Comparison of ENCODE assay signal across 17 cellular contexts in genomic region chr11:116697011-116697410, GRCh38.
DNase-seq lines count a peak whose midpoint lies in the region; ATAC-seq, FAIRE-seq and TF ChIP-seq lines count a peak whose summit lies in the region.
"Had no signal": no experiment of that assay in that cellular context is flagged by ENCODE, and none has a peak within 500 bp of the region (broad histone marks: within the 10 kb centered on the region; RNA-seq: fewer than 3 reads in every experiment).

No MANE protein-coding gene starts in this region.

- ATAC-seq in HepG2 = no peak
- ATAC-seq: right cardiac atrium; stimulated activated naive CD8-positive, alpha-beta T cell treated with anti-CD3 and anti-CD28 coated beads, Interleukin-15, amount 100 ng/mL, for 72 hours had no signal

- no TSS peak for BruUV-seq in HepG2 (replicated peaks; lab: Mats Ljungman, UMichigan)

- H3K27me3 Mint-ChIP-seq in activated CD4-positive, alpha-beta memory T cell treated with anti-CD3 and anti-CD28 coated beads, Interleukin-2, amount 10 ng/mL, durations not matched to agents 7 days and 5 days = peaks cover 7% of the 10 kb centered on the region
- H3K27me3 Mint-ChIP-seq: stimulated activated naive CD8-positive, alpha-beta T cell treated with anti-CD3 and anti-CD28 coated beads, Interleukin-15, amount 100 ng/mL, for 72 hours had no signal

- intact Hi-C loops in esophagus muscularis mucosa (cut with DNase I) = loop anchor here (10.0 kb wide), 1 partner anchor 242 kb away; no protein-coding TSS in a partner anchor
- intact Hi-C loops in spleen (cut with DNase I; ENCODE audit: low total_unique reads) = loop anchor here (10.0 kb wide), 1 partner anchor 1362 kb away; no protein-coding TSS in a partner anchor
- intact Hi-C loops in HepG2 (cut with micrococcal nuclease; ENCODE audit: unreplicated experiment) = no loop called here

- peak; percentile 36 for DNase-seq in activated CD8-positive, alpha-beta memory T cell treated with anti-CD3 and anti-CD28 coated beads, Interleukin-2, amount 50 U/mL, for 48 hours
- no peak for DNase-seq in activated CD8-positive, alpha-beta memory T cell treated with anti-CD3 and anti-CD28 coated beads, Interleukin-2, amount 50 U/mL, for 4 hours
- peak; percentile 7 for DNase-seq in activated CD4-positive, alpha-beta memory T cell treated with anti-CD3 and anti-CD28 coated beads, Interleukin-2, amount 10 ng/mL, durations not matched to agents 7 days and 5 days
- DNase-seq in esophagus muscularis mucosa (ENCODE audit: extremely low spot score) (peak; percentile 72), spleen (peak; percentile 6), HepG2 (ENCODE audit: low spot score) (no peak), NCI-H128 (lab: John Stamatoyannopoulos, UW; ENCODE audit: unreplicated experiment) (no peak)
- DNase-seq in stimulated activated naive CD4-positive, alpha-beta T cell treated with Interleukin-2 at 50 U/mL for 16 hours (lab: John Stamatoyannopoulos, UW) = no peak
- DNase-seq: ACHN; activated CD4-positive, alpha-beta T cell treated with anti-CD3 and anti-CD28 coated beads, Interleukin-2, amount 50 U/mL, for 4 hours; hippocampal formation; NCI-H2171; right cardiac atrium; stimulated activated naive CD8-positive, alpha-beta T cell treated with anti-CD3 and anti-CD28 coated beads, Interleukin-15, amount 100 ng/mL, for 72 hours had no signal

- no peak for TF ChIP-seq RAD21 in HepG2 (CRISPR knock-in tag; IDR thresholded peaks at IDR 0.05)

- H3K36me3 ChIP-seq in esophagus muscularis mucosa (no peaks in the 10 kb centered on the region), spleen (no peaks in the 10 kb centered on the region), HepG2 (replicated peaks in 1 of 2; ENCODE audit: control insufficient read depth in 1 of 2, insufficient read depth in 2 of 2, low read length in 2 of 2) (no peaks in the 10 kb centered on the region)
- H3K36me3 ChIP-seq: breast epithelium had no signal

- in situ Hi-C loops in HepG2 (cut with HindIII; ENCODE audit: extremely low pct_ligation_motif_present, low pct_unique_long_range_greater_than_20kb) = no loop called here

- H3K79me2 ChIP-seq in HepG2 (ENCODE audit: insufficient read depth, low read length) = no peaks in the 10 kb centered on the region

- 90% methylated on average over 4 of the region's 4 CpGs for WGBS in esophagus muscularis mucosa
- 70 to 89% (median 79%) methylated on average over 4 of the region's 4 CpGs for WGBS in spleen, 5 donors
- WGBS in HepG2 (ENCODE audit: low lambda C conversion rate) = 7% methylated on average over 4 of the region's 4 CpGs

- no peak overlapping the region for H3K4me2 ChIP-seq in HepG2 (ENCODE audit: low read depth, low read length)

- no peak for TF ChIP-seq POLR2A in esophagus muscularis mucosa (IDR thresholded peaks at IDR 0.05; ENCODE audit: low read depth)
- no peak for TF ChIP-seq POLR2A in spleen (IDR thresholded peaks at IDR 0.05)
- no peak for TF ChIP-seq POLR2A in HepG2 (IDR thresholded peaks at IDR 0.05; ENCODE audit: insufficient read depth in 1 of 2, low read depth in 2 of 2, low read length in 2 of 2)

- no peaks in the 10 kb centered on the region for H3K9me3 Mint-ChIP-seq in activated CD4-positive, alpha-beta memory T cell treated with anti-CD3 and anti-CD28 coated beads, Interleukin-2, amount 10 ng/mL, durations not matched to agents 7 days and 5 days
- H3K9me3 Mint-ChIP-seq: stimulated activated naive CD8-positive, alpha-beta T cell treated with anti-CD3 and anti-CD28 coated beads, Interleukin-15, amount 100 ng/mL, for 72 hours; type B pancreatic cell had no signal

- H3K9me3 ChIP-seq in esophagus muscularis mucosa (no peaks in the 10 kb centered on the region), spleen (no peaks in the 10 kb centered on the region), HepG2 (ENCODE audit: low read length) (no peaks in the 10 kb centered on the region)
- H3K9me3 ChIP-seq: breast epithelium had no signal

- peaks cover 0 to 26% (median 0%) of the 10 kb centered on the region in 4 donors for H3K27me3 ChIP-seq in esophagus muscularis mucosa
- peaks cover 0 to 38% (median 0%) of the 10 kb centered on the region in 7 donors for H3K27me3 ChIP-seq in spleen (replicated peaks in 1 of 7)
- H3K27me3 ChIP-seq in HepG2 (ENCODE audit: control insufficient read depth in 1 of 2, insufficient read depth in 2 of 2, low read length in 2 of 2) = peaks cover 3 to 59% of the 10 kb centered on the region in 2 experiments; a peak in 3 of 5 replicates

- no peak for FAIRE-seq in HepG2 (lab: Jason Lieb, UNC)

- no peaks in the 10 kb centered on the region for H3K36me3 Mint-ChIP-seq in activated CD4-positive, alpha-beta memory T cell treated with anti-CD3 and anti-CD28 coated beads, Interleukin-2, amount 10 ng/mL, durations not matched to agents 7 days and 5 days (ENCODE audit: low read depth)
- H3K36me3 Mint-ChIP-seq: type B pancreatic cell had no signal

- TF ChIP-seq CTCF in esophagus muscularis mucosa (IDR thresholded peaks at IDR 0.05) = no peak
- TF ChIP-seq CTCF in spleen (IDR thresholded peaks at IDR 0.05 in 8 of 11, conservative IDR thresholded peaks at IDR 0.05 in 3 of 11) = no peak
- no peak for TF ChIP-seq CTCF in HepG2 (CRISPR knock-in tag; IDR thresholded peaks at IDR 0.05)

- H3K27ac ChIP-seq in esophagus muscularis mucosa (replicated peaks in 1 of 4) (no peak overlapping the region), spleen (no peak overlapping the region), HepG2 (ENCODE audit: extremely low read length, insufficient read depth, low read length) (no peak overlapping the region)
- H3K27ac ChIP-seq: breast epithelium, C4-2B had no signal

- H3K4me3 ChIP-seq in esophagus muscularis mucosa = no peak overlapping the region
- no peak overlapping the region for H3K4me3 ChIP-seq in spleen
- H3K4me3 ChIP-seq in HepG2 (replicated peaks in 1 of 3; ENCODE audit: insufficient read depth in 1 of 3, low read depth in 2 of 3, low read length in 3 of 3) = no peak overlapping the region
- H3K4me3 ChIP-seq: breast epithelium had no signal

- no peaks in the 10 kb centered on the region for H4K20me1 ChIP-seq in HepG2 (ENCODE audit: insufficient read depth, low read length)

- POLR2A ChIA-PET in activated CD4-positive, alpha-beta memory T cell treated with anti-CD3 and anti-CD28 coated beads, Interleukin-2, amount 10 ng/mL, durations not matched to agents 7 days and 5 days (lab: Charles Lee) = no interaction called here
- POLR2A ChIA-PET in HepG2 (lab: Yijun Ruan, JAX) = no interaction called here

- no peak overlapping the region for H3K4me3 Mint-ChIP-seq in activated CD4-positive, alpha-beta memory T cell treated with anti-CD3 and anti-CD28 coated beads, Interleukin-2, amount 10 ng/mL, durations not matched to agents 7 days and 5 days
- H3K4me3 Mint-ChIP-seq: stimulated activated naive CD8-positive, alpha-beta T cell treated with anti-CD3 and anti-CD28 coated beads, Interleukin-15, amount 100 ng/mL, for 72 hours; type B pancreatic cell had no signal

- CTCF ChIA-PET in activated CD4-positive, alpha-beta memory T cell treated with anti-CD3 and anti-CD28 coated beads, Interleukin-2, amount 10 ng/mL, durations not matched to agents 7 days and 5 days (lab: Charles Lee) = interaction anchor here (0.9 kb wide), 1 partner anchor 36 kb away, joined by 4 read pairs; no protein-coding TSS in a partner anchor
- CTCF ChIA-PET in HepG2 (lab: Yijun Ruan, JAX; ENCODE audit: low intra/inter-chr PET ratio, low total read pairs) = no interaction called here

- no peak overlapping the region for H2AFZ ChIP-seq in HepG2 (ENCODE audit: low read length)

- H3K27ac Mint-ChIP-seq in activated CD4-positive, alpha-beta memory T cell treated with anti-CD3 and anti-CD28 coated beads, Interleukin-2, amount 10 ng/mL, durations not matched to agents 7 days and 5 days = no peak overlapping the region
- H3K27ac Mint-ChIP-seq: type B pancreatic cell had no signal

- H3K9ac ChIP-seq in HepG2 (ENCODE audit: insufficient read depth, low read depth, low read length) = no peak overlapping the region

- H3K4me1 Mint-ChIP-seq in activated CD4-positive, alpha-beta memory T cell treated with anti-CD3 and anti-CD28 coated beads, Interleukin-2, amount 10 ng/mL, durations not matched to agents 7 days and 5 days = peaks cover 3% of the 10 kb centered on the region
- H3K4me1 Mint-ChIP-seq: stimulated activated naive CD8-positive, alpha-beta T cell treated with anti-CD3 and anti-CD28 coated beads, Interleukin-15, amount 100 ng/mL, for 72 hours had no signal

- no peak for TF ChIP-seq EP300 in esophagus muscularis mucosa (IDR thresholded peaks at IDR 0.05)
- no peak for TF ChIP-seq EP300 in HepG2 (IDR thresholded peaks at IDR 0.05; ENCODE audit: low read depth in 2 of 2, low read length in 2 of 2)
- TF ChIP-seq EP300 in HepG2 (CRISPR knock-in tag; IDR thresholded peaks at IDR 0.05; ENCODE audit: borderline replicate concordance) = no peak

- H3K4me1 ChIP-seq in esophagus muscularis mucosa = no peaks in the 10 kb centered on the region
- no peaks in the 10 kb centered on the region for H3K4me1 ChIP-seq in spleen
- no peaks in the 10 kb centered on the region for H3K4me1 ChIP-seq in HepG2 (ENCODE audit: insufficient read depth, low read length)
- H3K4me1 ChIP-seq: breast epithelium had no signal

TF ChIP-seq in HepG2, 621 proteins besides CTCF, POLR2A, EP300 and RAD21 (continues in another document):
- no peak for TF ChIP-seq MTF2 (CRISPR knock-in tag; IDR thresholded peaks at IDR 0.05; ENCODE audit: borderline replicate concordance)

Comparison
In these comparisons a context has a peak if more than half of its experiments do, and no peak if none do; other contexts are left out.
1. DNase-seq: peak in activated CD8-positive, alpha-beta memory T cell treated with anti-CD3 and anti-CD28 coated beads, Interleukin-2, amount 50 U/mL, for 48 hours (single experiment), activated CD4-positive, alpha-beta memory T cell treated with anti-CD3 and anti-CD28 coated beads, Interleukin-2, amount 10 ng/mL, durations not matched to agents 7 days and 5 days (single experiment), esophagus muscularis mucosa (single experiment) and spleen (single experiment); none in activated CD8-positive, alpha-beta memory T cell treated with anti-CD3 and anti-CD28 coated beads, Interleukin-2, amount 50 U/mL, for 4 hours (single experiment), HepG2 (single experiment), NCI-H128 (single experiment) and stimulated activated naive CD4-positive, alpha-beta T cell treated with Interleukin-2 at 50 U/mL for 16 hours (single experiment).